Comparison of ENCODE assay signal across 8 cellular contexts in genomic region chr15:83092309-83092976, GRCh38. TPM values are rescaled to one million over a fixed set of nuclear protein-coding genes. Genes with fewer than 3 reads are reported as not detected.
DNase-seq lines count a peak whose midpoint lies in the region; ATAC-seq and TF ChIP-seq lines count a peak whose summit lies in the region.

No MANE protein-coding gene starts in this region.

- H3K4me3 ChIP-seq in fibroblast of lung (replicated peaks in 1 of 4; ENCODE audit: control extremely low read depth in 1 of 4, insufficient read depth in 1 of 4, low read depth in 3 of 4, low read length in 4 of 4), result no peak overlapping the region
- H3K4me3 ChIP-seq in skin epidermis, result no peak overlapping the region

- DNase-seq in EH (ENCODE audit: low read depth), result peak; percentile 19
- peak; percentile 79 for DNase-seq in NCI-H226
- peak; percentile 23 to 59 for DNase-seq in fibroblast of lung (ENCODE audit: low read depth in 2 of 2)
- no peak for DNase-seq in stimulated activated CD4-positive, alpha-beta T cell treated with anti-CD3 and anti-CD28 coated beads, Interleukin-2, amount 100 ng/mL, for 48 hours
- DNase-seq in COLO668 (lab: John Stamatoyannopoulos, UW; ENCODE audit: unreplicated experiment), result no peak

- H3K36me3 ChIP-seq in fibroblast of lung (ENCODE audit: control insufficient read depth, insufficient read depth, low read length), result no peaks in the 10 kb centered on the region

- peaks cover under 1% of the 10 kb centered on the region for H3K27me3 ChIP-seq in fibroblast of lung (ENCODE audit: control insufficient read depth, insufficient read depth, low read length)

- H2AFZ ChIP-seq in fibroblast of lung (ENCODE audit: low read length), result no peak overlapping the region

- no peaks in the 10 kb centered on the region for H3K9me3 ChIP-seq in fibroblast of lung (ENCODE audit: control insufficient read depth, insufficient read depth, low read depth, low read length)

- H3K4me2 ChIP-seq in fibroblast of lung (ENCODE audit: extremely low read depth, insufficient read depth, low read length), result no peak overlapping the region

- ATAC-seq in GM21447 (IDR thresholded peaks at IDR 0.05; ENCODE audit: unreplicated experiment), result peak; percentile 77
- ATAC-seq in GM19324 (IDR thresholded peaks at IDR 0.05; ENCODE audit: low FRiP score, unreplicated experiment), result no peak

- no peaks in the 10 kb centered on the region for H3K79me2 ChIP-seq in fibroblast of lung (ENCODE audit: control insufficient read depth, insufficient read depth, low read length)

- H3K4me1 ChIP-seq in fibroblast of lung (ENCODE audit: control insufficient read depth, extremely low read depth, insufficient read depth, low read length), result no peaks in the 10 kb centered on the region

- TF ChIP-seq CTCF in fibroblast of lung (conservative IDR thresholded peaks at IDR 0.05 in 1 of 2, IDR thresholded peaks at IDR 0.05 in 1 of 2; ENCODE audit: low read depth in 1 of 2, low read length in 2 of 2), result no peak

- no peaks in the 10 kb centered on the region for H4K20me1 ChIP-seq in fibroblast of lung (ENCODE audit: control insufficient read depth, extremely low read depth, insufficient read depth, low read length)

- H3K9ac ChIP-seq in fibroblast of lung (ENCODE audit: insufficient read depth, low read length), result no peak overlapping the region

- H3K27ac ChIP-seq in fibroblast of lung (ENCODE audit: insufficient read depth, low read length) (no peak overlapping the region), skin epidermis (peak overlapping the region in 13 of 21 experiments; percentile 0 to 75 (median 39))

RNA-seq across cellular contexts. Expression of gene TM6SF1, which starts 15.0 kb away (rescaled TPM):
- total RNA-seq in fibroblast of lung, result 2.3 and 3.6 TPM in 2 replicates
- polyA plus RNA-seq in fibroblast of lung, result 3.2 and 3.9 TPM in 2 replicates
- 2.7 and 3.6 TPM in 2 replicates for polyA plus RNA-seq in fibroblast of lung (2012)
- 1.0 and 4.2 TPM in 2 replicates for polyA minus RNA-seq in fibroblast of lung (ENCODE audit: low replicate concordance)

RNA-seq across cellular contexts. Expression of gene BTBD1, which starts 25.4 kb away (rescaled TPM):
- 93.2 and 105 TPM in 2 replicates for total RNA-seq in fibroblast of lung
- polyA plus RNA-seq in fibroblast of lung, result 72.0 and 84.0 TPM in 2 replicates
- 54.1 and 56.7 TPM in 2 replicates for polyA plus RNA-seq in fibroblast of lung (2012)
- polyA minus RNA-seq in fibroblast of lung (ENCODE audit: low replicate concordance), result 12.7 and 18.7 TPM in 2 replicates

Comparison
In these comparisons a context has a peak if more than half of its experiments do, and no peak if none do; other contexts are left out.
1. DNase-seq: peak in EH (single experiment), NCI-H226 (single experiment) and fibroblast of lung (2 of 2); none in stimulated activated CD4-positive, alpha-beta T cell treated with anti-CD3 and anti-CD28 coated beads, Interleukin-2, amount 100 ng/mL, for 48 hours (0 of 2) and COLO668 (single experiment).